In the genomic region with DNA sequence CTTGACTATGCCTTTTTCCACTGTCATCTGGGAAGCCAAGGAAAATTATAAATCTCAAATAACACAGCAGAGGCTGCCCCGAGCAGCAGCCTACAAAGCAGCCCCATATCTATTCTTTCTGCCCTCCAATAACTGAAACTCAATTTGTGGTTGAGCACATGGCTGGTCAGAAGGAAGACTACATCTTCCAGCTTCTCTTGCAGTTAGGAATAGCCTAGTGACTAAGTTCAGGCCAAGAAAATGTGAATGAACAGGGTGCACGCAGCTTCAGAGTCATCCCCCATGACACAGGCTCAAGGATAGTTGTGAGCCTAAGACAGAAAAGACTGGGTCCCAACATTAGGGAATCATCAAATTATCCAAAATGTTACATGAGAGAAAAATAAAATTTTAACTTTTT, we compare ENCODE assay signal across 1 cellular context.
TF ChIP-seq lines count a peak whose summit lies in the region.

No MANE protein-coding gene starts in this region.

TF ChIP-seq in H1, 55 proteins besides CTCF, POLR2A, EP300 and RAD21:
- TF ChIP-seq RXRA (IDR thresholded peaks at IDR 0.05; ENCODE audit: insufficient read depth, low read depth, low read length): no peak
- no peak for TF ChIP-seq TCF12 (IDR thresholded peaks at IDR 0.05; ENCODE audit: low read depth, low read length)
